1 cellular context compared by ENCODE assay signal in genomic region chr19:29671393-29672076, GRCh38.
A peak's percentile ranks its signal among the peaks of the same experiment; 100 is the strongest.
TF ChIP-seq lines count a peak whose summit lies in the region.

No MANE protein-coding gene starts in this region.

TF ChIP-seq in K562, 482 proteins besides CTCF, POLR2A, EP300 and RAD21 (continued from another document and continues in another):
- TF ChIP-seq PPARD (CRISPR knock-in tag; IDR thresholded peaks at IDR 0.05) (no peak), SNIP1 (IDR thresholded peaks at IDR 0.05; ENCODE audit: low read depth) (peak; percentile 58; the same call in 1 of the 2 replicates), ZNF561 (CRISPR knock-in tag; conservative IDR thresholded peaks at IDR 0.05) (no peak), ZBTB43 (CRISPR knock-in tag; IDR thresholded peaks at IDR 0.05) (no peak), ZNF695 (CRISPR knock-in tag; IDR thresholded peaks at IDR 0.05) (no peak), ZFP91 (CRISPR knock-in tag; IDR thresholded peaks at IDR 0.05) (no peak), USF2 (CRISPR knock-in tag; IDR thresholded peaks at IDR 0.05) (no peak), FOXP4 (CRISPR knock-in tag; IDR thresholded peaks at IDR 0.05; ENCODE audit: borderline replicate concordance) (no peak), PTRF (tag; IDR thresholded peaks at IDR 0.05) (no peak), ZNF146 (CRISPR knock-in tag; IDR thresholded peaks at IDR 0.05; ENCODE audit: unreplicated experiment) (no peak), HDAC8 (tag; IDR thresholded peaks at IDR 0.05) (no peak), ETV1 (tag; conservative IDR thresholded peaks at IDR 0.05; ENCODE audit: low read depth) (no peak), FOXM1 (IDR thresholded peaks at IDR 0.05; ENCODE audit: low read depth) (no peak), FOXM1 (CRISPR knock-in tag; IDR thresholded peaks at IDR 0.05; ENCODE audit: low read depth) (no peak), HIVEP1 (CRISPR knock-in tag; IDR thresholded peaks at IDR 0.05) (no peak), ZNF551 (CRISPR knock-in tag; IDR thresholded peaks at IDR 0.05) (no peak), MTA3 (IDR thresholded peaks at IDR 0.05; ENCODE audit: borderline replicate concordance) (no peak), MAFF (IDR thresholded peaks at IDR 0.05; ENCODE audit: low read length) (no peak; the same call in 1 of the 2 replicates), CHD1 (IDR thresholded peaks at IDR 0.05; ENCODE audit: low read length) (no peak), DEAF1 (CRISPR knock-in tag; IDR thresholded peaks at IDR 0.05) (no peak), SOX6 (IDR thresholded peaks at IDR 0.05) (peak; percentile 45; the same call in 1 of the 2 replicates), MEF2D (tag; conservative IDR thresholded peaks at IDR 0.05; ENCODE audit: low read depth) (peak; percentile 32; the same call in 1 of the 2 replicates), ZNF12 (CRISPR knock-in tag; IDR thresholded peaks at IDR 0.05) (no peak), ZNF584 (CRISPR knock-in tag; IDR thresholded peaks at IDR 0.05; ENCODE audit: low read depth) (no peak), CTBP1 (IDR thresholded peaks at IDR 0.05; ENCODE audit: borderline replicate concordance) (0 out of 2 replicates have a peak, but pooled peaks have one; percentile 27), NBN (IDR thresholded peaks at IDR 0.05; ENCODE audit: low read depth) (no peak), C11orf30 (IDR thresholded peaks at IDR 0.05; ENCODE audit: low read depth) (peak; percentile 58), CXXC5 (CRISPR knock-in tag; IDR thresholded peaks at IDR 0.05) (peak; percentile 15; the same call in 1 of the 2 replicates), TSC22D4 (tag; IDR thresholded peaks at IDR 0.05) (no peak), ZNF592 (IDR thresholded peaks at IDR 0.05) (no peak), MED1 (CRISPR knock-in tag; IDR thresholded peaks at IDR 0.05; ENCODE audit: borderline replicate concordance) (no peak), U2AF1 (optimal IDR thresholded peaks at IDR 0.05; ENCODE audit: low read depth, low read length) (no peak), POLR3G (IDR thresholded peaks at IDR 0.05; ENCODE audit: extremely low read depth, insufficient read length, insufficient replicate concordance) (no peak), NFIC (IDR thresholded peaks at IDR 0.05) (peak; percentile 99), NFE2 (IDR thresholded peaks at IDR 0.05; ENCODE audit: low read depth) (peak; percentile 75), NFE2L1 (tag; IDR thresholded peaks at IDR 0.05; ENCODE audit: borderline replicate concordance, low read depth) (no peak), SRSF1 (IDR thresholded peaks at IDR 0.05; ENCODE audit: low read depth, low read length) (no peak), SAP30 (IDR thresholded peaks at IDR 0.05; ENCODE audit: borderline replicate concordance, insufficient read depth, low read depth, low read length, poor library complexity, severe bottlenecking) (no peak), EWSR1 (IDR thresholded peaks at IDR 0.05; ENCODE audit: borderline replicate concordance, low read depth, partially characterized antibody) (no peak), SUPT5H (IDR thresholded peaks at IDR 0.05) (no peak), ZNF778 (CRISPR knock-in tag; IDR thresholded peaks at IDR 0.05) (no peak), HDAC3 (IDR thresholded peaks at IDR 0.05; ENCODE audit: borderline replicate concordance, partially characterized antibody) (no peak), SMAD1 (IDR thresholded peaks at IDR 0.05; ENCODE audit: low read depth, low read length, partially characterized antibody) (peak; percentile 62), ZNF239 (CRISPR knock-in tag; IDR thresholded peaks at IDR 0.05) (0 out of 2 replicates have a peak, but pooled peaks have one; percentile 12), TFE3 (CRISPR knock-in tag; IDR thresholded peaks at IDR 0.05) (no peak), BDP1 (IDR thresholded peaks at IDR 0.05; ENCODE audit: insufficient read depth, insufficient read length) (no peak), ZMIZ1 (IDR thresholded peaks at IDR 0.05; ENCODE audit: low read depth in 2 of 2, low read length in 2 of 2) (no peak), NFIX (CRISPR knock-in tag; IDR thresholded peaks at IDR 0.05; ENCODE audit: low read depth) (peak; percentile 72)
